In genomic region chr11:1573847-1574255, GRCh38 we compare ENCODE assay signal across 8 cellular contexts. TPM values are rescaled to one million over a fixed set of nuclear protein-coding genes. Genes with fewer than 3 reads are reported as not detected.
DNase-seq lines count a peak whose midpoint lies in the region; ATAC-seq, FAIRE-seq and TF ChIP-seq lines count a peak whose summit lies in the region.

No MANE protein-coding gene starts in this region.

- no peak overlapping the region for H2AFZ ChIP-seq in Karpas-422 (ENCODE audit: low read length)

- ATAC-seq in GM18873 (IDR thresholded peaks at IDR 0.05; ENCODE audit: low FRiP score, unreplicated experiment), result no peak
- no peak for ATAC-seq in HG03521 (IDR thresholded peaks at IDR 0.05; ENCODE audit: unreplicated experiment)
- no peak for ATAC-seq in GM21423 (IDR thresholded peaks at IDR 0.05; ENCODE audit: unreplicated experiment)

- intact Hi-C loops in breast epithelium (cut with DNase I; ENCODE audit: low total_unique reads), result no loop called here

- H3K27ac ChIP-seq in BLaER1 treated with 17β-estradiol and CSF1 and Interleukin-3, amounts not matched to agents 10 nM and 100 nM, result peak overlapping the region in 3 of 11 experiments; percentile 21 to 91 (median 85); a peak in 6 of 22 replicates
- H3K27ac ChIP-seq in Karpas-422 (ENCODE audit: low read length), result no peak overlapping the region
- H3K27ac ChIP-seq in breast epithelium, result peak overlapping the region; percentile 75 to 92
- H3K27ac ChIP-seq in muscle layer of duodenum (ENCODE audit: low read length), result peak overlapping the region; percentile 14

- DNase-seq in Karpas-422 (no peak), breast epithelium (ENCODE audit: low spot score in 2 of 2) (peak in 1 of 2 donors; percentile 71), GM12891 (ENCODE audit: insufficient read length, low spot score) (no peak)

- H3K9ac ChIP-seq in BLaER1 treated with 17β-estradiol and CSF1 and Interleukin-3, amounts not matched to agents 10 nM and 100 nM, result peak overlapping the region in 9 of 11 experiments; percentile 36 to 96 (median 79); a peak in 13 of 22 replicates
- H3K9ac ChIP-seq in Karpas-422 (ENCODE audit: low read length), result no peak overlapping the region

- H3K36me3 ChIP-seq in BLaER1 treated with 17β-estradiol and CSF1 and Interleukin-3, amounts not matched to agents 10 nM and 100 nM, result no peaks in the 10 kb centered on the region; a peak in 2 of 22 replicates
- H3K36me3 ChIP-seq in Karpas-422 (ENCODE audit: insufficient read depth, low read length) (no peaks in the 10 kb centered on the region), breast epithelium (no peaks in the 10 kb centered on the region), muscle layer of duodenum (ENCODE audit: control insufficient read depth in 1 of 2, insufficient read depth in 2 of 2, low read length in 2 of 2) (no peaks in the 10 kb centered on the region)

- H3K4me1 ChIP-seq in BLaER1 treated with 17β-estradiol and CSF1 and Interleukin-3, amounts not matched to agents 10 nM and 100 nM, result peaks cover 29 to 58% (median 40%) of the 10 kb centered on the region in 10 experiments; a peak in 19 of 20 replicates
- peaks cover 24% of the 10 kb centered on the region for H3K4me1 ChIP-seq in Karpas-422 (ENCODE audit: low read length)
- peaks cover 0 to 7% of the 10 kb centered on the region in 2 donors for H3K4me1 ChIP-seq in breast epithelium
- peaks cover 0 to 42% of the 10 kb centered on the region in 2 donors for H3K4me1 ChIP-seq in muscle layer of duodenum (ENCODE audit: control insufficient read depth in 1 of 2, insufficient read depth in 2 of 2, low read length in 2 of 2)

- peak overlapping the region; percentile 93 to 98 (median 96) for H3K4me2 ChIP-seq in BLaER1 treated with 17β-estradiol and CSF1 and Interleukin-3, amounts not matched to agents 10 nM and 100 nM
- peak overlapping the region; percentile 74 for H3K4me2 ChIP-seq in Karpas-422 (ENCODE audit: low read depth, low read length, poor library complexity, severe bottlenecking)

- peaks cover 58 to 95% (median 92%) of the 10 kb centered on the region in 11 experiments for H3K27me3 ChIP-seq in BLaER1 treated with 17β-estradiol and CSF1 and Interleukin-3, amounts not matched to agents 10 nM and 100 nM
- H3K27me3 ChIP-seq in Karpas-422 (ENCODE audit: low read length) (no peaks in the 10 kb centered on the region), breast epithelium (peaks cover 0 to 15% of the 10 kb centered on the region in 2 donors), muscle layer of duodenum (ENCODE audit: low read depth, low read length) (no peaks in the 10 kb centered on the region)

- H3K79me2 ChIP-seq in Karpas-422 (ENCODE audit: low read length), result no peaks in the 10 kb centered on the region

- H3K9me3 ChIP-seq in BLaER1 treated with 17β-estradiol and CSF1 and Interleukin-3, amounts not matched to agents 10 nM and 100 nM (replicated peaks in 1 of 11), result peaks cover 13 to 15% (median 14%) of the 10 kb centered on the region in 11 experiments
- H3K9me3 ChIP-seq in Karpas-422 (ENCODE audit: low read length), result no peaks in the 10 kb centered on the region
- peaks cover 0 to 9% of the 10 kb centered on the region in 2 donors for H3K9me3 ChIP-seq in breast epithelium
- H3K9me3 ChIP-seq in muscle layer of duodenum (ENCODE audit: control insufficient read depth in 1 of 2, low read length in 2 of 2), result peaks cover 0 to 5% of the 10 kb centered on the region in 2 donors

- no peaks in the 10 kb centered on the region for H3K9me2 ChIP-seq in Karpas-422 (replicated peaks; ENCODE audit: insufficient read depth, low read length)

- TF ChIP-seq CTCF in breast epithelium (IDR thresholded peaks at IDR 0.05), result no peak

- H4K20me1 ChIP-seq in BLaER1 treated with 17β-estradiol and CSF1 and Interleukin-3, amounts not matched to agents 10 nM and 100 nM, result peaks cover 6 to 42% (median 34%) of the 10 kb centered on the region in 11 experiments; a peak in 21 of 22 replicates
- peaks cover 27% of the 10 kb centered on the region for H4K20me1 ChIP-seq in Karpas-422 (ENCODE audit: insufficient read depth, low read depth, low read length)

- peak overlapping the region; percentile 62 to 75 (median 68) for H3K4me3 ChIP-seq in BLaER1 treated with 17β-estradiol and CSF1 and Interleukin-3, amounts not matched to agents 10 nM and 100 nM
- H3K4me3 ChIP-seq in Karpas-422 (ENCODE audit: low read length) (0 out of 2 replicates have a peak overlapping the region, but pooled peaks have one; percentile 54), breast epithelium (peak overlapping the region in 2 of 3 donors; percentile 60 to 77), muscle layer of duodenum (ENCODE audit: low read depth in 1 of 2, low read length in 2 of 2) (peak overlapping the region in 1 of 2 donors; percentile 55)

- no peak for TF ChIP-seq POLR2A in breast epithelium (IDR thresholded peaks at IDR 0.05)
- no peak for TF ChIP-seq POLR2A in GM12891 (IDR thresholded peaks at IDR 0.05; ENCODE audit: low read depth, low read length)

- no peak for FAIRE-seq in GM12891 (lab: Jason Lieb, UNC)

TF ChIP-seq in GM12891, 5 proteins besides CTCF, POLR2A, EP300 and RAD21:
- TF ChIP-seq SPI1 (IDR thresholded peaks at IDR 0.05; ENCODE audit: low read depth, low read length) (no peak), POLR2AphosphoS5 (IDR thresholded peaks at IDR 0.05; ENCODE audit: low read depth, low read length) (no peak), TAF1 (IDR thresholded peaks at IDR 0.05; ENCODE audit: low read depth, low read length) (no peak), POU2F2 (IDR thresholded peaks at IDR 0.05; ENCODE audit: low read depth, low read length) (no peak), PAX5 (IDR thresholded peaks at IDR 0.05; ENCODE audit: insufficient read depth, low read length, severe bottlenecking) (no peak)

RNA-seq across cellular contexts. Expression of gene DUSP8, which starts 1.8 kb away (rescaled TPM):
- not detected in 2 replicates for total RNA-seq in Karpas-422 (2014; rRNA removed; shearing (Covaris generic); ENCODE audit: low replicate concordance)
- 1 to 10 TPM in 2 of 3 donors, under 1 TPM in 1; 0.80 to 2.9 (median 1.6) TPM for total RNA-seq in breast epithelium
- 0.21 TPM for polyA plus RNA-seq in GM12891 (2012; ENCODE audit: low read depth, missing spikeins)

RNA-seq across cellular contexts. Expression of gene KRTAP5-1, which starts 11.2 kb away (rescaled TPM):
- not detected in 2 replicates for total RNA-seq in Karpas-422 (2014; rRNA removed; shearing (Covaris generic); ENCODE audit: low replicate concordance)
- total RNA-seq in breast epithelium, result not detected
- not detected for polyA plus RNA-seq in GM12891 (2012; ENCODE audit: low read depth, missing spikeins)

RNA-seq across cellular contexts. Expression of gene KRTAP5-2, which starts 24.2 kb away (rescaled TPM):
- total RNA-seq in Karpas-422 (2014; rRNA removed; shearing (Covaris generic); ENCODE audit: low replicate concordance), result not detected in 2 replicates
- total RNA-seq in breast epithelium, result not detected
- not detected for polyA plus RNA-seq in GM12891 (2012; ENCODE audit: low read depth, missing spikeins)

RNA-seq across cellular contexts. Expression of gene KRTAP5-3, which starts 34.4 kb away (rescaled TPM):
- not detected in 2 replicates for total RNA-seq in Karpas-422 (2014; rRNA removed; shearing (Covaris generic); ENCODE audit: low replicate concordance)
- not detected for total RNA-seq in breast epithelium
- polyA plus RNA-seq in GM12891 (2012; ENCODE audit: low read depth, missing spikeins), result not detected

RNA-seq across cellular contexts. Expression of gene KRTAP5-4, which starts 48.1 kb away (rescaled TPM):
- total RNA-seq in Karpas-422 (2014; rRNA removed; shearing (Covaris generic); ENCODE audit: low replicate concordance), result not detected in 2 replicates
- total RNA-seq in breast epithelium, result not detected
- polyA plus RNA-seq in GM12891 (2012; ENCODE audit: low read depth, missing spikeins), result not detected
